1 cellular context compared by ENCODE assay signal in the genomic region with DNA sequence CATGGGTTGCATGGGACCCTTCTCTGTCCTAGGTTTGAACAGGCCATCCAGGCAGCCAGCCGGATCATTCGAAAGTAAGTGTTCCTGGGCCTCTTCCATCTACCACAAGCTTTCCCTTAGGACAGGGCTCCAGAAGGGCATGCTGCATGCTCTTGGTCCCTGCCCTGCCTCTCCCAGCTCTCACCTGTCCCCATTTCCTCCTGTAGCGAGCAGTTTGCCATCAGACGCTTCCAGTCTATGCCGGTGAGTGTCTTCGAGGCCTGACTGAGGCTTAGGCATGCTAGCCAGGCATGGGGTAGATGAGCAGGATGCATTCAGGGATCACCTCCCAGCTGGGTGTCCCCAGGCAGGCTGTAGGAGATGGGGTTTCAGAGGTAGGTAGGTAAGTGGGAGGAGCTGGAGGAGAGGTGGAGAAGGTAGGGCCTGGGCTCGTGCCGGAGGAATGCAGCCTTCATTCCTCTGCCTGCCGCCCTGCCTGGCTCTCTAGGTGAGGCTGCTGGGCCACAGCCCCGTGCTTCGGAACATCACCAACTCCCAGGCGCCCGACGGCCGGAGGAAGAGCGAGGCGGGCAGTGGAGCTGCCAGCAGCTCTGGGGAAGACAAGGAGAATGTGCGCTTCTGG.
TF ChIP-seq lines count a peak whose summit lies in the region.

No MANE protein-coding gene starts in this region.

TF ChIP-seq in GM23338, 12 proteins besides CTCF, POLR2A, EP300 and RAD21 (continued from another document):
- TF ChIP-seq, protein P1, sequence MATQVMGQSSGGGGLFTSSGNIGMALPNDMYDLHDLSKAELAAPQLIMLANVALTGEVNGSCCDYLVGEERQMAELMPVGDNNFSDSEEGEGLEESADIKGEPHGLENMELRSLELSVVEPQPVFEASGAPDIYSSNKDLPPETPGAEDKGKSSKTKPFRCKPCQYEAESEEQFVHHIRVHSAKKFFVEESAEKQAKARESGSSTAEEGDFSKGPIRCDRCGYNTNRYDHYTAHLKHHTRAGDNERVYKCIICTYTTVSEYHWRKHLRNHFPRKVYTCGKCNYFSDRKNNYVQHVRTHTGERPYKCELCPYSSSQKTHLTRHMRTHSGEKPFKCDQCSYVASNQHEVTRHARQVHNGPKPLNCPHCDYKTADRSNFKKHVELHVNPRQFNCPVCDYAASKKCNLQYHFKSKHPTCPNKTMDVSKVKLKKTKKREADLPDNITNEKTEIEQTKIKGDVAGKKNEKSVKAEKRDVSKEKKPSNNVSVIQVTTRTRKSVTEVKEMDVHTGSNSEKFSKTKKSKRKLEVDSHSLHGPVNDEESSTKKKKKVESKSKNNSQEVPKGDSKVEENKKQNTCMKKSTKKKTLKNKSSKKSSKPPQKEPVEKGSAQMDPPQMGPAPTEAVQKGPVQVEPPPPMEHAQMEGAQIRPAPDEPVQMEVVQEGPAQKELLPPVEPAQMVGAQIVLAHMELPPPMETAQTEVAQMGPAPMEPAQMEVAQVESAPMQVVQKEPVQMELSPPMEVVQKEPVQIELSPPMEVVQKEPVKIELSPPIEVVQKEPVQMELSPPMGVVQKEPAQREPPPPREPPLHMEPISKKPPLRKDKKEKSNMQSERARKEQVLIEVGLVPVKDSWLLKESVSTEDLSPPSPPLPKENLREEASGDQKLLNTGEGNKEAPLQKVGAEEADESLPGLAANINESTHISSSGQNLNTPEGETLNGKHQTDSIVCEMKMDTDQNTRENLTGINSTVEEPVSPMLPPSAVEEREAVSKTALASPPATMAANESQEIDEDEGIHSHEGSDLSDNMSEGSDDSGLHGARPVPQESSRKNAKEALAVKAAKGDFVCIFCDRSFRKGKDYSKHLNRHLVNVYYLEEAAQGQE (IDR thresholded peaks at IDR 0.05; ENCODE audit: unreplicated experiment): no peak
- TF ChIP-seq EZH2 (IDR thresholded peaks at IDR 0.05; ENCODE audit: low read depth, unreplicated experiment) (no peak), STAT1 (IDR thresholded peaks at IDR 0.05; ENCODE audit: unreplicated experiment) (no peak)
- TF ChIP-seq, protein P2, sequence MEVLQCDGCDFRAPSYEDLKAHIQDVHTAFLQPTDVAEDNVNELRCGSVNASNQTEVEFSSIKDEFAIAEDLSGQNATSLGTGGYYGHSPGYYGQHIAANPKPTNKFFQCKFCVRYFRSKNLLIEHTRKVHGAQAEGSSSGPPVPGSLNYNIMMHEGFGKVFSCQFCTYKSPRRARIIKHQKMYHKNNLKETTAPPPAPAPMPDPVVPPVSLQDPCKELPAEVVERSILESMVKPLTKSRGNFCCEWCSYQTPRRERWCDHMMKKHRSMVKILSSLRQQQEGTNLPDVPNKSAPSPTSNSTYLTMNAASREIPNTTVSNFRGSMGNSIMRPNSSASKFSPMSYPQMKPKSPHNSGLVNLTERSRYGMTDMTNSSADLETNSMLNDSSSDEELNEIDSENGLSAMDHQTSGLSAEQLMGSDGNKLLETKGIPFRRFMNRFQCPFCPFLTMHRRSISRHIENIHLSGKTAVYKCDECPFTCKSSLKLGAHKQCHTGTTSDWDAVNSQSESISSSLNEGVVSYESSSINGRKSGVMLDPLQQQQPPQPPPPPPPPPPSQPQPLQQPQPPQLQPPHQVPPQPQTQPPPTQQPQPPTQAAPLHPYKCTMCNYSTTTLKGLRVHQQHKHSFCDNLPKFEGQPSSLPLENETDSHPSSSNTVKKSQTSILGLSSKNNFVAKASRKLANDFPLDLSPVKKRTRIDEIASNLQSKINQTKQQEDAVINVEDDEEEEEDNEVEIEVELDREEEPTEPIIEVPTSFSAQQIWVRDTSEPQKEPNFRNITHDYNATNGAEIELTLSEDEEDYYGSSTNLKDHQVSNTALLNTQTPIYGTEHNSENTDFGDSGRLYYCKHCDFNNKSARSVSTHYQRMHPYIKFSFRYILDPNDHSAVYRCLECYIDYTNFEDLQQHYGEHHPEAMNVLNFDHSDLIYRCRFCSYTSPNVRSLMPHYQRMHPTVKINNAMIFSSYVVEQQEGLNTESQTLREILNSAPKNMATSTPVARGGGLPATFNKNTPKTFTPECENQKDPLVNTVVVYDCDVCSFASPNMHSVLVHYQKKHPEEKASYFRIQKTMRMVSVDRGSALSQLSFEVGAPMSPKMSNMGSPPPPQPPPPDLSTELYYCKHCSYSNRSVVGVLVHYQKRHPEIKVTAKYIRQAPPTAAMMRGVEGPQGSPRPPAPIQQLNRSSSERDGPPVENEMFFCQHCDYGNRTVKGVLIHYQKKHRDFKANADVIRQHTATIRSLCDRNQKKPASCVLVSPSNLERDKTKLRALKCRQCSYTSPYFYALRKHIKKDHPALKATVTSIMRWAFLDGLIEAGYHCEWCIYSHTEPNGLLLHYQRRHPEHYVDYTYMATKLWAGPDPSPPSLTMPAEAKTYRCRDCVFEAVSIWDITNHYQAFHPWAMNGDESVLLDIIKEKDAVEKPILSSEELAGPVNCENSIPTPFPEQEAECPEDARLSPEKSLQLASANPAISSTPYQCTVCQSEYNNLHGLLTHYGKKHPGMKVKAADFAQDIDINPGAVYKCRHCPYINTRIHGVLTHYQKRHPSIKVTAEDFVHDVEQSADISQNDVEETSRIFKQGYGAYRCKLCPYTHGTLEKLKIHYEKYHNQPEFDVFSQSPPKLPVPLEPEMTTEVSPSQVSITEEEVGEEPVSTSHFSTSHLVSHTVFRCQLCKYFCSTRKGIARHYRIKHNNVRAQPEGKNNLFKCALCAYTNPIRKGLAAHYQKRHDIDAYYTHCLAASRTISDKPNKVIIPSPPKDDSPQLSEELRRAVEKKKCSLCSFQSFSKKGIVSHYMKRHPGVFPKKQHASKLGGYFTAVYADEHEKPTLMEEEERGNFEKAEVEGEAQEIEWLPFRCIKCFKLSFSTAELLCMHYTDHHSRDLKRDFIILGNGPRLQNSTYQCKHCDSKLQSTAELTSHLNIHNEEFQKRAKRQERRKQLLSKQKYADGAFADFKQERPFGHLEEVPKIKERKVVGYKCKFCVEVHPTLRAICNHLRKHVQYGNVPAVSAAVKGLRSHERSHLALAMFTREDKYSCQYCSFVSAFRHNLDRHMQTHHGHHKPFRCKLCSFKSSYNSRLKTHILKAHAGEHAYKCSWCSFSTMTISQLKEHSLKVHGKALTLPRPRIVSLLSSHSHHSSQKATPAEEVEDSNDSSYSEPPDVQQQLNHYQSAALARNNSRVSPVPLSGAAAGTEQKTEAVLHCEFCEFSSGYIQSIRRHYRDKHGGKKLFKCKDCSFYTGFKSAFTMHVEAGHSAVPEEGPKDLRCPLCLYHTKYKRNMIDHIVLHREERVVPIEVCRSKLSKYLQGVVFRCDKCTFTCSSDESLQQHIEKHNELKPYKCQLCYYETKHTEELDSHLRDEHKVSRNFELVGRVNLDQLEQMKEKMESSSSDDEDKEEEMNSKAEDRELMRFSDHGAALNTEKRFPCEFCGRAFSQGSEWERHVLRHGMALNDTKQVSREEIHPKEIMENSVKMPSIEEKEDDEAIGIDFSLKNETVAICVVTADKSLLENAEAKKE (CRISPR knock-in tag; IDR thresholded peaks at IDR 0.05): no peak
